Comparison of ENCODE assay signal across 6 cellular contexts in genomic region chr17:63490858-63491400, GRCh38. TPM values are rescaled to one million over a fixed set of nuclear protein-coding genes. Genes with fewer than 3 reads are reported as not detected.
"Had no signal": no experiment of that assay in that cellular context is flagged by ENCODE, and none has a peak within 500 bp of the region (broad histone marks: within the 10 kb centered on the region; RNA-seq: fewer than 3 reads in every experiment).

No MANE protein-coding gene starts in this region.

- H2AFZ ChIP-seq: GM23338 had no signal

- DNase-seq: HCEC 1CT, KBM-7 had no signal

- H3K9me3 Mint-ChIP-seq: GM23338, H9 had no signal

- H3K4me3 Mint-ChIP-seq: GM23338, H9 had no signal

- H3K9ac ChIP-seq: KMS-11 had no signal

- H3K4me3 ChIP-seq: GM23338 had no signal

- H3K4me2 ChIP-seq: GM23338, KMS-11 had no signal

- H3K27ac Mint-ChIP-seq: GM23338 had no signal

- H3K27ac ChIP-seq: KMS-11 had no signal

RNA-seq across cellular contexts. Expression of gene ACE, which starts 14.1 kb away (rescaled TPM):
- total RNA-seq: H4 had no signal

RNA-seq across cellular contexts. Expression of gene KCNH6, which starts 32.2 kb away (rescaled TPM):
- total RNA-seq: H4 had no signal
